18 cellular contexts compared by ENCODE assay signal in the genomic region with DNA sequence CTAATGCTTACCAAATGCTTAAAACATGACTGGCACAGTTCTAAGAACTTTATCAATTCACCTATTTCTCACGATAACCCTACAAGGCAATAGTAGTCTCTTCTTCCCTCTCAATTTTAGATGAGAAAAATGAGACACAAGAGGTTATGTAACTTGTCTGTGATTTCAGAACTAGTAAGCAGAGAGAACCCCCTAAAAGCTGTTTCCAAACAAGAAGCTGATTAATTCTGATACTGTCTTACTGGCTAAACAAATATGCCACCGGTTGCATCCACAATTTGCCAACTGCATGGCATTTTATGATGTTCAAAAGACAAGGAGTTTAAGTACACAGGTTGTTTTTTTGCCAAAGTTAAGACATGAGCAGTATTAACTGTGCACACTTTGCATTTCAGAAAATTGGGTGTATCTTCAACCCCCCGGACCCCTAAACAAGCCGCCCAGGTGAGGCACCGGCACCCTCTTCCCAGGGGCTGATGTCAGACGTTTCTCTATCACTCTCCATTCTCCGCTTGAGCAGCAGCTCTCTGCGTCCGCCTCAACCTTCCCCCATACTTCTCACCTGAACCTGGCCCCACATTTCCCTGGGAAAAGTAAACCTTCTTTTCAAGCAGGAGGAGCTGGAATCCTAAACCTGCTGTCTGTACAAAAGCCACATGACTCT. TPM values are rescaled to one million over a fixed set of nuclear protein-coding genes. Genes with fewer than 3 reads are reported as not detected.
DNase-seq lines count a peak whose midpoint lies in the region; ATAC-seq, FAIRE-seq and TF ChIP-seq lines count a peak whose summit lies in the region.
"Had no signal": no experiment of that assay in that cellular context is flagged by ENCODE, and none has a peak within 500 bp of the region (broad histone marks: within the 10 kb centered on the region; RNA-seq: fewer than 3 reads in every experiment).

No MANE protein-coding gene starts in this region.

- peaks cover 5% of the 10 kb centered on the region for H3K4me1 ChIP-seq in CD4-positive, CD25-positive, alpha-beta regulatory T cell (ENCODE audit: control insufficient read depth, insufficient read depth, low read length, poor library complexity, severe bottlenecking)
- H3K4me1 ChIP-seq in kidney (ENCODE audit: control insufficient read depth in 1 of 2, insufficient read depth in 1 of 2, low read depth in 1 of 2, low read length in 2 of 2) = no peaks in the 10 kb centered on the region

- no peaks in the 10 kb centered on the region for H3K9me3 Mint-ChIP-seq in CD4-positive, CD25-positive, alpha-beta regulatory T cell
- peaks cover 4% of the 10 kb centered on the region for H3K9me3 Mint-ChIP-seq in osteocyte (ENCODE audit: unreplicated experiment)
- H3K9me3 Mint-ChIP-seq: CD4-positive, alpha-beta T cell; HFFc6 had no signal

- peaks cover 43% of the 10 kb centered on the region for H3K36me3 Mint-ChIP-seq in CD4-positive, CD25-positive, alpha-beta regulatory T cell
- H3K36me3 Mint-ChIP-seq in osteocyte (ENCODE audit: unreplicated experiment) = peaks cover 17% of the 10 kb centered on the region

- H3K4me3 Mint-ChIP-seq in CD4-positive, CD25-positive, alpha-beta regulatory T cell = no peak overlapping the region
- H3K4me3 Mint-ChIP-seq in osteocyte (ENCODE audit: unreplicated experiment) = no peak overlapping the region
- H3K4me3 Mint-ChIP-seq: CD4-positive, alpha-beta T cell; HFFc6 had no signal

- no peak for ATAC-seq in CD4-positive, CD25-positive, alpha-beta regulatory T cell (ENCODE audit: low read depth in 2 of 2)
- ATAC-seq in GM18907 (IDR thresholded peaks at IDR 0.05; ENCODE audit: unreplicated experiment) (peak; percentile 36), left cardiac atrium (no peak)
- ATAC-seq: K562 had no signal

- TF ChIP-seq CTCF in GM12865 (IDR thresholded peaks at IDR 0.05; ENCODE audit: insufficient read depth, low read depth, low read length, missing control alignments) = no peak
- TF ChIP-seq CTCF in osteocyte (IDR thresholded peaks at IDR 0.05) = no peak
- TF ChIP-seq CTCF in kidney (IDR thresholded peaks at IDR 0.05; ENCODE audit: borderline replicate concordance, extremely low read depth, insufficient read depth) = no peak

- H3K9me3 ChIP-seq in CD4-positive, CD25-positive, alpha-beta regulatory T cell (ENCODE audit: control insufficient read depth in 2 of 2, low read length in 2 of 2) = no peaks in the 10 kb centered on the region
- H3K9me3 ChIP-seq in kidney (ENCODE audit: control insufficient read depth in 1 of 2, low read length in 2 of 2) = no peaks in the 10 kb centered on the region

- no peaks in the 10 kb centered on the region for H3K27me3 ChIP-seq in CD4-positive, CD25-positive, alpha-beta regulatory T cell (ENCODE audit: control insufficient read depth, insufficient read depth, low read length)
- H3K27me3 ChIP-seq: BLaER1 treated with 17β-estradiol and CSF1 and Interleukin-3, amounts not matched to agents 10 nM and 100 nM had no signal

- intact Hi-C loops in left cardiac atrium (cut with DNase I) (no loop called here), kidney (cut with DNase I) (no loop called here)

- peaks cover 17% of the 10 kb centered on the region for H3K36me3 ChIP-seq in CD4-positive, CD25-positive, alpha-beta regulatory T cell (ENCODE audit: control insufficient read depth, insufficient read depth, low read length)
- H3K36me3 ChIP-seq in kidney (ENCODE audit: control insufficient read depth in 1 of 2, insufficient read depth in 2 of 2, low read length in 2 of 2) = no peaks in the 10 kb centered on the region

- no peak for DNase-seq in CD4-positive, CD25-positive, alpha-beta regulatory T cell
- DNase-seq in GM12865 (ENCODE audit: low read depth) (peak; percentile 36), osteocyte (ENCODE audit: extremely low spot score, unreplicated experiment) (peak; percentile 60), left cardiac atrium (no peak), kidney (no peak)
- DNase-seq in stimulated activated naive CD4-positive, alpha-beta T cell (lab: John Stamatoyannopoulos, UW) = no peak
- DNase-seq: ACHN; CD4-positive, alpha-beta T cell; COR-L47; DND-41; GDM1; HCEC 1CT; HFFc6 had no signal

- H3K4me1 Mint-ChIP-seq in CD4-positive, CD25-positive, alpha-beta regulatory T cell = peaks cover 15 to 46% (median 33%) of the 10 kb centered on the region in 4 donors
- H3K4me1 Mint-ChIP-seq in osteocyte (ENCODE audit: unreplicated experiment) = peaks cover 15% of the 10 kb centered on the region

- no peak for FAIRE-seq in kidney (lab: Jason Lieb, UNC)
- FAIRE-seq: GM18507, K562 had no signal

- H3K4me3 ChIP-seq in CD4-positive, CD25-positive, alpha-beta regulatory T cell (ENCODE audit: low read depth, low read length) = no peak overlapping the region
- H3K4me3 ChIP-seq in GM12865 (ENCODE audit: low read depth, low read length) (no peak overlapping the region), kidney (ENCODE audit: low read length in 2 of 2) (no peak overlapping the region)
- H3K4me3 ChIP-seq: BLaER1 treated with 17β-estradiol and CSF1 and Interleukin-3, amounts not matched to agents 10 nM and 100 nM; K562 had no signal

- peak overlapping the region in 2 of 3 donors; percentile 7 to 29 for H3K27ac Mint-ChIP-seq in CD4-positive, CD25-positive, alpha-beta regulatory T cell
- H3K27ac Mint-ChIP-seq in osteocyte (ENCODE audit: unreplicated experiment) = no peak overlapping the region
- H3K27ac Mint-ChIP-seq: CD4-positive, alpha-beta T cell had no signal

- no peaks in the 10 kb centered on the region for H3K27me3 Mint-ChIP-seq in CD4-positive, CD25-positive, alpha-beta regulatory T cell
- H3K27me3 Mint-ChIP-seq in osteocyte (ENCODE audit: unreplicated experiment) = no peaks in the 10 kb centered on the region
- H3K27me3 Mint-ChIP-seq: CD4-positive, alpha-beta T cell had no signal

- H3K9ac ChIP-seq in kidney (ENCODE audit: low read length in 2 of 2) = no peak overlapping the region
- H3K9ac ChIP-seq: BLaER1 treated with 17β-estradiol and CSF1 and Interleukin-3, amounts not matched to agents 10 nM and 100 nM had no signal

- no peak overlapping the region for H3K27ac ChIP-seq in CD4-positive, CD25-positive, alpha-beta regulatory T cell (ENCODE audit: insufficient read depth, low read length, poor library complexity, severe bottlenecking)
- no peak overlapping the region for H3K27ac ChIP-seq in kidney (ENCODE audit: low read depth in 2 of 2, low read length in 2 of 2)
- H3K27ac ChIP-seq: BLaER1 treated with 17β-estradiol and CSF1 and Interleukin-3, amounts not matched to agents 10 nM and 100 nM; HL-60 had no signal

RNA-seq across cellular contexts. Expression of gene RSU1, which starts 21.7 kb away (rescaled TPM):
- total RNA-seq in CD4-positive, CD25-positive, alpha-beta regulatory T cell = 69.2 TPM
- 100 to 1,000 TPM; 117 to 165 (median 146) TPM for polyA plus RNA-seq in CD4-positive, CD25-positive, alpha-beta regulatory T cell
- 92.0 and 99.0 TPM in 2 replicates for total RNA-seq in osteocyte
- 10 to 100 TPM; 49.4 to 69.7 TPM for total RNA-seq in left cardiac atrium
- total RNA-seq in kidney = 72.4 TPM
- polyA plus RNA-seq in kidney (ENCODE audit: insufficient read depth, low read depth, low replicate concordance) = 44.6 TPM

Comparison
In these comparisons a context has a peak if more than half of its experiments do, and no peak if none do; other contexts are left out.
1. DNase-seq: peak in GM12865 (single experiment) and osteocyte (single experiment); none in CD4-positive, CD25-positive, alpha-beta regulatory T cell (0 of 3), stimulated activated naive CD4-positive, alpha-beta T cell (0 of 6), left cardiac atrium (single experiment) and kidney (single experiment).